ENCODE assay signal across 8 cellular contexts in genomic region chr7:21568762-21569161, GRCh38. TPM values are rescaled to one million over a fixed set of nuclear protein-coding genes. Genes with fewer than 3 reads are reported as not detected.
A peak's percentile ranks its signal among the peaks of the same experiment; 100 is the strongest.
DNase-seq lines count a peak whose midpoint lies in the region; ATAC-seq, FAIRE-seq and TF ChIP-seq lines count a peak whose summit lies in the region.

No MANE protein-coding gene starts in this region.

- H3K4me3 ChIP-seq in SK-N-SH (ENCODE audit: low read depth in 2 of 2, low read length in 1 of 2), result no peak overlapping the region

- peaks cover 25% of the 10 kb centered on the region; the same call in 1 of the 2 replicates for H3K27me3 ChIP-seq in SK-N-SH (ENCODE audit: insufficient read depth)

- no peaks in the 10 kb centered on the region for H3K36me3 ChIP-seq in SK-N-SH (replicated peaks in 1 of 2; ENCODE audit: control insufficient read depth in 1 of 2, insufficient read depth in 2 of 2, low read length in 1 of 2)

- no peak overlapping the region for H2AFZ ChIP-seq in SK-N-SH (ENCODE audit: low read depth)

- no peaks in the 10 kb centered on the region for H3K4me1 ChIP-seq in SK-N-SH (ENCODE audit: control insufficient read depth in 1 of 2, insufficient read depth in 2 of 2, low read depth in 1 of 2, low read length in 1 of 2)

- WGBS in SK-N-SH (ENCODE audit: low lambda C conversion rate), result 0% methylated on average over 2 of the region's 2 CpGs

- TF ChIP-seq EP300 in Ishikawa (IDR thresholded peaks at IDR 0.05; ENCODE audit: borderline replicate concordance), result no peak
- TF ChIP-seq EP300 in SK-N-SH (IDR thresholded peaks at IDR 0.05; ENCODE audit: borderline replicate concordance in 1 of 2, low read depth in 1 of 2, low read length in 1 of 2), result no peak

- POLR2A ChIA-PET in SK-N-SH (lab: Yijun Ruan, JAX), result no interaction called here

- H3K9me2 ChIP-seq in SK-N-SH, result no peaks in the 10 kb centered on the region

- H3F3A ChIP-seq in SK-N-SH (replicated peaks; ENCODE audit: insufficient read depth), result no peaks in the 10 kb centered on the region

- H3K79me2 ChIP-seq in SK-N-SH (ENCODE audit: insufficient read depth), result no peaks in the 10 kb centered on the region

- FAIRE-seq in D721Med (lab: Jason Lieb, UNC), result no peak

- peak; percentile 66 for ATAC-seq in left lobe of liver
- no peak for ATAC-seq in GM21390 (IDR thresholded peaks at IDR 0.05; ENCODE audit: unreplicated experiment)
- no peak for ATAC-seq in GM19328 (IDR thresholded peaks at IDR 0.05; ENCODE audit: unreplicated experiment)

- DNase-seq in D721Med (ENCODE audit: insufficient read length, low spot score), result no peak
- DNase-seq in SK-N-SH, result peak; percentile 5
- DNase-seq in left lobe of liver (ENCODE audit: low spot score), result no peak
- no peak for DNase-seq in activated CD4-positive, alpha-beta T cell treated with anti-CD3 and anti-CD28 coated beads, Interleukin-2, amount 50 U/mL, for 1 hour
- DNase-seq in NCI-H1930 (lab: John Stamatoyannopoulos, UW), result no peak

- H4K20me1 ChIP-seq in SK-N-SH (ENCODE audit: insufficient read depth), result no peaks in the 10 kb centered on the region

- TF ChIP-seq RAD21 in Ishikawa (IDR thresholded peaks at IDR 0.05; ENCODE audit: low read depth) (peak; percentile 62), SK-N-SH (IDR thresholded peaks at IDR 0.05; ENCODE audit: low read length) (peak; percentile 59)

- H3K9ac ChIP-seq in SK-N-SH, result no peak overlapping the region

- peak; percentile 53 for TF ChIP-seq CTCF in D721Med (IDR thresholded peaks at IDR 0.05; ENCODE audit: insufficient read depth, missing control alignments)
- peak; percentile 46 for TF ChIP-seq CTCF in SK-N-SH (IDR thresholded peaks at IDR 0.05)

- no peak overlapping the region for H3K4me2 ChIP-seq in SK-N-SH

- CTCF ChIA-PET in SK-N-SH (lab: Yijun Ruan, JAX), result interaction anchor here (1.0 to 1.8 kb wide), 2 partner anchors 8 to 12 kb away, joined by 3 to 6 read pairs; no protein-coding TSS in a partner anchor

- no peak overlapping the region for H3K27ac ChIP-seq in SK-N-SH (ENCODE audit: low read depth in 2 of 2, low read length in 1 of 2)

- H3K9me3 ChIP-seq in SK-N-SH, result no peaks in the 10 kb centered on the region

TF ChIP-seq in Ishikawa, 13 proteins besides CTCF, POLR2A, EP300 and RAD21:
- TF ChIP-seq USF1 (IDR thresholded peaks at IDR 0.05), result no peak
- no peak for TF ChIP-seq YY1 (IDR thresholded peaks at IDR 0.05; ENCODE audit: low read depth)
- no peak for TF ChIP-seq NFIC (IDR thresholded peaks at IDR 0.05)
- no peak for TF ChIP-seq TCF12 (IDR thresholded peaks at IDR 0.05; ENCODE audit: low read depth)
- no peak for TF ChIP-seq MAX (IDR thresholded peaks at IDR 0.05)
- no peak for TF ChIP-seq CREB1 (IDR thresholded peaks at IDR 0.05; ENCODE audit: low read depth)
- TF ChIP-seq FOXM1 (IDR thresholded peaks at IDR 0.05; ENCODE audit: borderline replicate concordance, low read depth), result no peak
- TF ChIP-seq TEAD4 (IDR thresholded peaks at IDR 0.05), result no peak
- no peak for TF ChIP-seq EGR1 (IDR thresholded peaks at IDR 0.05)
- TF ChIP-seq CEBPB (IDR thresholded peaks at IDR 0.05), result no peak
- no peak for TF ChIP-seq REST (IDR thresholded peaks at IDR 0.05; ENCODE audit: low read depth)
- no peak for TF ChIP-seq ZBTB7A (IDR thresholded peaks at IDR 0.05; ENCODE audit: low read depth)
- no peak for TF ChIP-seq TAF1 (IDR thresholded peaks at IDR 0.05; ENCODE audit: low read depth)

TF ChIP-seq in SK-N-SH, 30 proteins besides CTCF, POLR2A, EP300 and RAD21:
- TF ChIP-seq CHD2 (IDR thresholded peaks at IDR 0.05; ENCODE audit: low read length, partially characterized antibody) (no peak), TEAD4 (IDR thresholded peaks at IDR 0.05; ENCODE audit: borderline replicate concordance, insufficient read depth) (no peak), GATA2 (CRISPR knock-in tag; IDR thresholded peaks at IDR 0.05) (no peak), SMC3 (IDR thresholded peaks at IDR 0.05; ENCODE audit: low read depth, low read length) (peak; percentile 15; the same call in 1 of the 2 replicates)

RNA-seq across cellular contexts. Expression of gene DNAH11, which starts 25.9 kb away (rescaled TPM):
- 0.77 and 1.2 TPM in 2 replicates for polyA plus RNA-seq in SK-N-SH (2012; rRNA removed)
- 0.33 and 0.67 TPM in 2 replicates for polyA plus RNA-seq in SK-N-SH (2012; cell fraction: cytosol; rRNA removed)
- 1.3 and 1.8 TPM in 2 replicates for polyA plus RNA-seq in SK-N-SH (2012; cell fraction: nucleus; rRNA removed)
- 1.7 TPM for total RNA-seq in left lobe of liver
